20 cellular contexts compared by ENCODE assay signal in genomic region chr2:56372071-56372656, GRCh38.
"Had no signal": no experiment of that assay in that cellular context is flagged by ENCODE, and none has a peak within 500 bp of the region (broad histone marks: within the 10 kb centered on the region; RNA-seq: fewer than 3 reads in every experiment).

No MANE protein-coding gene starts in this region.

- ATAC-seq: activated CD8-positive, alpha-beta memory T cell treated with anti-CD3 and anti-CD28 coated beads, Interleukin-2, amount 10 ng/mL, durations not matched to agents 7 days and 5 days; right cardiac atrium; stimulated activated naive CD8-positive, alpha-beta T cell treated with anti-CD3 and anti-CD28 coated beads, Interleukin-15, Interleukin-2, amounts not matched to agents 100 U/mL and 50 U/mL, for 24 hours had no signal

- H3K36me3 ChIP-seq: ascending aorta, cardiac muscle cell, esophagus muscularis mucosa, transverse colon, vagina, WERI-Rb-1 had no signal

- DNase-seq: activated CD4-positive, alpha-beta memory T cell treated with anti-CD3 and anti-CD28 coated beads for 36 hours; activated CD8-positive, alpha-beta memory T cell treated with anti-CD3 and anti-CD28 coated beads, Interleukin-2, amount 10 ng/mL, durations not matched to agents 7 days and 5 days; activated naive CD4-positive, alpha-beta T cell treated with anti-CD3 and anti-CD28 coated beads, Interleukin-2, amount 10 ng/mL, durations not matched to agents 7 days and 5 days; activated T-cell treated with anti-CD3 and anti-CD28 coated beads, Interleukin-2, amount 50 U/mL, for 1 hour; glutamatergic neuron; hypothalamus; kidney glomerular epithelial cell; mesendoderm; occipital lobe; right cardiac atrium; small intestine; stimulated activated CD4-positive, alpha-beta T cell treated with anti-CD3 and anti-CD28 coated beads, Interleukin-4, amount 100 ng/mL, for 4 hours; stimulated activated CD8-positive, alpha-beta memory T cell treated with anti-CD3 and anti-CD28 coated beads, Interleukin-4, amount 100 ng/mL, for 48 hours; stimulated activated naive CD8-positive, alpha-beta T cell treated with anti-CD3 and anti-CD28 coated beads, Interleukin-15, Interleukin-2, amounts not matched to agents 100 U/mL and 50 U/mL, for 24 hours; transverse colon; WERI-Rb-1 had no signal

- H3K9me3 ChIP-seq: ascending aorta, esophagus muscularis mucosa, transverse colon, vagina had no signal

- H3K27ac ChIP-seq: ascending aorta, cardiac muscle cell, esophagus muscularis mucosa, transverse colon, vagina, WERI-Rb-1 had no signal

- H3K27me3 ChIP-seq: ascending aorta, cardiac muscle cell, esophagus muscularis mucosa, transverse colon, vagina had no signal

- H3K4me3 ChIP-seq: ascending aorta, cardiac muscle cell, esophagus muscularis mucosa, transverse colon, vagina had no signal

- H3K4me1 ChIP-seq: ascending aorta, esophagus muscularis mucosa, transverse colon, vagina had no signal
